Comparison of ENCODE assay signal across 1 cellular context in the genomic region with DNA sequence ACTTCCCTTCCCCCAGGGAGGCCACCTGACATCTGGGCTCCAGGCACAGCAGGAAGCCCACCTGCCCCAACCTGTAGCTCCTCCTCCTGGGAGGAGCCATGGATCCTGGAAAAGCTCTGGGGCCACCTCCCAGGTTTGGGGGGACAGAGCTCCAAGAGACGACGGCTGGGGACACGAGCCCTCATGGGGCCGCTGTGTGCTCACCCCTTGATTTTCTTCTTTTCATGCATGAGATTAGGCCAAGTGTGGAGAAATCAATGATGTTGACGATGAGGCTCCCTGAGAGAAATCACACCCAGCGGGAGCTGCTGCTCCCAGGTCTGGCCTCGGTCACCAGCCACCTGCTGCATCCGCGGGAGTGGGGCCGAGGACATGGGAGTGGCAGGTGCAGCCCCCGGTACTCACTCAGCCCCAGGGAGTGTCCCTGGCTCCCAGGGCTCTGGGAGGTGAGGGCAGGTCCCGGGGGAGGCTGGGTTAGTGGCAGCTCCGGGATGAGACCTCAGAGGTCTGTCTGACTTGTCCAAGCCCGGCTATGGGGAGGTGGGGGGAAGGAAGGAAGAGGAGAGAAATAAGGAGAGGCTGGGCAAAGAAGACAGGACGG.
TF ChIP-seq lines count a peak whose summit lies in the region.

No MANE protein-coding gene starts in this region.

TF ChIP-seq in H1, 55 proteins besides CTCF, POLR2A, EP300 and RAD21:
- TF ChIP-seq HDAC2 (IDR thresholded peaks at IDR 0.05; ENCODE audit: borderline replicate concordance in 1 of 2, low read depth in 2 of 2, low read length in 2 of 2) (no peak), YY1 (IDR thresholded peaks at IDR 0.05; ENCODE audit: low read depth, low read length) (no peak), SP1 (IDR thresholded peaks at IDR 0.05; ENCODE audit: low read depth, low read length) (no peak), TCF12 (IDR thresholded peaks at IDR 0.05; ENCODE audit: low read depth, low read length) (no peak), GTF2F1 (IDR thresholded peaks at IDR 0.05; ENCODE audit: borderline replicate concordance, low read depth, low read length) (no peak), EGR1 (IDR thresholded peaks at IDR 0.05; ENCODE audit: borderline replicate concordance, low read depth, low read length) (no peak), POU5F1 (IDR thresholded peaks at IDR 0.05; ENCODE audit: low read depth, low read length) (no peak), SP2 (IDR thresholded peaks at IDR 0.05; ENCODE audit: low read length) (no peak), GABPA (IDR thresholded peaks at IDR 0.05; ENCODE audit: borderline replicate concordance, insufficient read depth, low read length) (no peak)
- TF ChIP-seq, protein P1, sequence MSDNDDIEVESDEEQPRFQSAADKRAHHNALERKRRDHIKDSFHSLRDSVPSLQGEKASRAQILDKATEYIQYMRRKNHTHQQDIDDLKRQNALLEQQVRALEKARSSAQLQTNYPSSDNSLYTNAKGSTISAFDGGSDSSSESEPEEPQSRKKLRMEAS (IDR thresholded peaks at IDR 0.05), result no peak
TF ChIP-seq in H1: peak in this region for 0.
